Comparison of ENCODE assay signal across 1 cellular context in the genomic region with DNA sequence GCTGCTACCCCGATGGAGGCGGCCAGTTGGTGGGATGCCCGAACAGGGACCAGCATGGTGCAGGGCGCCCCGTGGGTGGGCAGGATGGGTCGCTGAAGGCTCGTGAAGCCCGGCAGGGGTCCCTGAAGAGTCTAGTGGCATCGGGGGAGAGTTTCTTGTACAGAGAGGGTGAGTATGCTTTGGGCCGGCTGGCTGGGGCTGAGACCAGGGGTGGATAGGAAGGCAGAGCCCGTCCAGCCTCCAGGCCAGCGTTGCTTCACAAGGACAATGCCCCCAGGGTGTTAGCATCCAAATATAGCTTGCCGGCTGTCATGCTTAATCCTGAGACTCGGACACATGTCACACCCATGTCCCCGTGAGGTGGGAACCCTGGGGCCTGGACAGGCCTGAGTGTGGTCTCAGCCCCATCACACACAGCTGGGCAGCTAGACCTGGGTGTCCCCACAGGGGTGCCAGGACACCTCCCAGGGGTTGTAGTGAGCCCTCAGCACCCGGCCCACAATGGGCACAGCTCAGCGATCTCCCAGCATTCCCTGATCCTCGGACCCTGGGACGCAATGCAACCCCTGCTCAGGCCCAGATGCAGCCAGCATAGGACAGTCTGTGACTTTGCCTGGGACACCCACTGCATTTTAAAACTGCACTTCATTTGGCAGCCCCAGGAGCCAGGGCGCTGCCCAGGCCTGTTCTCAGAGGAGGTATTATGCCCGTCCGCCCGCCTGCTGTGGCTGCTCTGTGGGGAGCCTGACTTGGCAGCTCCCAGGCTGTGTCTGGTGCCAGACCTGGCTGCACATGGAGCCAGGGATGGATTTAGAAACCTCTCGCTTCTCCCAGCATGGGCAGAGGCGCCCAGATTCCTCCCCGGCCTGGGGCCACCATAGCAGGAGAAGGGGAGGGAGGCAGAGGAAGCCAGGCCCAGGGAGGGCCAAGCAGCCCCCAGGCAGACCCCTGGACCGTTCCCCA.
TF ChIP-seq lines count a peak whose summit lies in the region.

No MANE protein-coding gene starts in this region.

TF ChIP-seq in H1, 55 proteins besides CTCF, POLR2A, EP300 and RAD21:
- TF ChIP-seq HDAC6 (IDR thresholded peaks at IDR 0.05; ENCODE audit: low read depth, low read length) (no peak), SAP30 (IDR thresholded peaks at IDR 0.05; ENCODE audit: insufficient read depth, insufficient replicate concordance, low read length) (no peak), RNF2 (IDR thresholded peaks at IDR 0.05; ENCODE audit: borderline replicate concordance, low read depth, low read length, missing control alignments, poor library complexity, severe bottlenecking) (no peak), ASH2L (IDR thresholded peaks at IDR 0.05; ENCODE audit: low read length) (no peak), TAF7 (optimal IDR thresholded peaks at IDR 0.05; ENCODE audit: borderline replicate concordance, low read depth, low read length) (no peak), KDM4A (IDR thresholded peaks at IDR 0.05; ENCODE audit: low read depth, low read length, severe bottlenecking) (no peak), KDM5A (IDR thresholded peaks at IDR 0.05; ENCODE audit: low read length) (no peak), CBX5 (IDR thresholded peaks at IDR 0.05; ENCODE audit: low read depth, low read length) (no peak), GTF2F1 (IDR thresholded peaks at IDR 0.05; ENCODE audit: borderline replicate concordance, low read depth, low read length) (no peak), EZH2 (IDR thresholded peaks at IDR 0.05; ENCODE audit: low read depth, low read length, severe bottlenecking) (no peak), SP1 (IDR thresholded peaks at IDR 0.05; ENCODE audit: low read depth, low read length) (no peak), CHD1 (IDR thresholded peaks at IDR 0.05; ENCODE audit: low read depth, low read length) (no peak), ZNF274 (IDR thresholded peaks at IDR 0.05; ENCODE audit: borderline replicate concordance, extremely low read depth, low read length) (no peak), RBBP5 (IDR thresholded peaks at IDR 0.05; ENCODE audit: borderline replicate concordance, low read depth, low read length) (no peak)
